In the genomic region with DNA sequence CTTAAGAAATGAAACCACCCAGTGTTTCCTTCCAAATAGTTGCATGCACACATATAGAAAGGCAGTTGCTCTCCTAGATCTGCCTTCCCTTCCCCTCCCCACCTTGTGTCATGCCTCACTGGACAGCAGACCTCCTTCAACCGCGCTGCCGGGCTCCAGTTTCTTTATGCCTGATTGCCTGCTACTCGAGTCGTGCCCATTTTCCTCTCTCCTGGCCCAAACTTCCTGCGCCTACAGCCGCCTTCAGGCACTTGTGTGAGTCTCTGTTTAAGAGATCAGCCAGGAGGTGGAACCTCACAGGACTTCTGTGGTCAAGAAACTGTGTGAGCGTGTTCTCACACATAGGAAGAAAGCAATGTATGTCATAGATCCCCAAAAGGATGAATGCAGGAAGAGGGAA, we compare ENCODE assay signal across 9 cellular contexts. TPM values are rescaled to one million over a fixed set of nuclear protein-coding genes. Genes with fewer than 3 reads are reported as not detected.
A peak's percentile ranks its signal among the peaks of the same experiment; 100 is the strongest.
DNase-seq lines count a peak whose midpoint lies in the region; ATAC-seq, FAIRE-seq and TF ChIP-seq lines count a peak whose summit lies in the region.
"Had no signal": no experiment of that assay in that cellular context is flagged by ENCODE, and none has a peak within 500 bp of the region (broad histone marks: within the 10 kb centered on the region; RNA-seq: fewer than 3 reads in every experiment).

No MANE protein-coding gene starts in this region.

- H3K27ac Mint-ChIP-seq in activated CD8-positive, alpha-beta T cell treated with anti-CD3 and anti-CD28 coated beads for 36 hours = no peak overlapping the region

- H3K4me1 Mint-ChIP-seq in activated CD8-positive, alpha-beta T cell treated with anti-CD3 and anti-CD28 coated beads for 36 hours (ENCODE audit: low read depth) = peaks cover 13% of the 10 kb centered on the region

- H3K27ac ChIP-seq in HepG2 (ENCODE audit: extremely low read length, insufficient read depth, low read length) (no peak overlapping the region), right lobe of liver (no peak overlapping the region)
- H3K27ac ChIP-seq: cardiac muscle cell had no signal

- H3K36me3 ChIP-seq in HepG2 (replicated peaks in 1 of 2; ENCODE audit: control insufficient read depth in 1 of 2, insufficient read depth in 2 of 2, low read length in 2 of 2) (no peaks in the 10 kb centered on the region), right lobe of liver (no peaks in the 10 kb centered on the region)
- H3K36me3 ChIP-seq: cardiac muscle cell had no signal

- in situ Hi-C loops in HepG2 (cut with HindIII; ENCODE audit: extremely low pct_ligation_motif_present, low pct_unique_long_range_greater_than_20kb) = no loop called here

- no TSS peak for BruUV-seq in HepG2 (replicated peaks; lab: Mats Ljungman, UMichigan)

- no peaks in the 10 kb centered on the region for H3K36me3 Mint-ChIP-seq in activated CD8-positive, alpha-beta T cell treated with anti-CD3 and anti-CD28 coated beads for 36 hours (ENCODE audit: low read depth)

- H3K4me1 ChIP-seq in HepG2 (ENCODE audit: insufficient read depth, low read length) (peaks cover 19% of the 10 kb centered on the region), right lobe of liver (no peaks in the 10 kb centered on the region)

- TF ChIP-seq CTCF in HepG2 (CRISPR knock-in tag; IDR thresholded peaks at IDR 0.05) (no peak), right lobe of liver (IDR thresholded peaks at IDR 0.05) (no peak)
- TF ChIP-seq CTCF in activated CD8-positive, alpha-beta T cell treated with anti-CD3 and anti-CD28 coated beads for 36 hours (IDR thresholded peaks at IDR 0.05) = no peak

- peak overlapping the region; percentile 93 for H3K4me2 ChIP-seq in HepG2 (ENCODE audit: low read depth, low read length)

- intact Hi-C loops in HepG2 (cut with micrococcal nuclease; ENCODE audit: unreplicated experiment) (no loop called here), right lobe of liver (cut with DNase I) (no loop called here)
- intact Hi-C loops in activated CD8-positive, alpha-beta T cell treated with anti-CD3 and anti-CD28 coated beads for 36 hours (cut with micrococcal nuclease) = no loop called here

- FAIRE-seq in HepG2 (lab: Jason Lieb, UNC) = no peak

- H3K79me2 ChIP-seq in HepG2 (ENCODE audit: insufficient read depth, low read length) = no peaks in the 10 kb centered on the region

- no peak overlapping the region for H3K9ac ChIP-seq in HepG2 (ENCODE audit: insufficient read depth, low read depth, low read length)

- CTCF ChIA-PET in HepG2 (lab: Yijun Ruan, JAX; ENCODE audit: low intra/inter-chr PET ratio, low total read pairs) = no interaction called here
- CTCF ChIA-PET in activated CD8-positive, alpha-beta T cell treated with anti-CD3 and anti-CD28 coated beads for 36 hours (lab: Charles Lee) = interaction anchor here (0.9 to 2.7 kb wide), 11 partner anchors 10 to 551 kb away, joined by 3 to 23 read pairs (median 5); no protein-coding TSS in a partner anchor

- peaks cover 1 to 9% of the 10 kb centered on the region in 2 experiments; a peak in 3 of 5 replicates for H3K27me3 ChIP-seq in HepG2 (ENCODE audit: control insufficient read depth in 1 of 2, insufficient read depth in 2 of 2, low read length in 2 of 2)
- no peaks in the 10 kb centered on the region for H3K27me3 ChIP-seq in right lobe of liver

- TF ChIP-seq EP300 in HepG2 (IDR thresholded peaks at IDR 0.05; ENCODE audit: low read depth in 2 of 2, low read length in 2 of 2) = no peak
- TF ChIP-seq EP300 in HepG2 (CRISPR knock-in tag; IDR thresholded peaks at IDR 0.05; ENCODE audit: borderline replicate concordance) = no peak

- no peak overlapping the region for H2AFZ ChIP-seq in HepG2 (ENCODE audit: low read length)

- no peaks in the 10 kb centered on the region for H3K9me3 Mint-ChIP-seq in activated CD8-positive, alpha-beta T cell treated with anti-CD3 and anti-CD28 coated beads for 36 hours

- POLR2A ChIA-PET in HepG2 (lab: Yijun Ruan, JAX) = no interaction called here
- POLR2A ChIA-PET in activated CD8-positive, alpha-beta T cell treated with anti-CD3 and anti-CD28 coated beads for 36 hours (lab: Charles Lee) = no interaction called here

- peak overlapping the region; percentile 73 for H3K4me3 Mint-ChIP-seq in activated CD8-positive, alpha-beta T cell treated with anti-CD3 and anti-CD28 coated beads for 36 hours

- DNase-seq in HepG2 (ENCODE audit: low spot score) (no peak), right lobe of liver (no peak), left kidney (ENCODE audit: low read depth, low spot score) (peak; percentile 95), UCSD-AML1 (lab: John Stamatoyannopoulos, UW; ENCODE audit: unreplicated experiment) (no peak), pons (ENCODE audit: low spot score) (no peak)
- no peak for DNase-seq in activated CD8-positive, alpha-beta T cell treated with anti-CD3 and anti-CD28 coated beads for 36 hours

- H4K20me1 ChIP-seq in HepG2 (ENCODE audit: insufficient read depth, low read length) = no peaks in the 10 kb centered on the region

- WGBS in HepG2 (ENCODE audit: low lambda C conversion rate) = 64% methylated on average over 8 of the region's 8 CpGs
- 62% methylated on average over 8 of the region's 8 CpGs for WGBS in right lobe of liver (ENCODE audit: insufficient coverage, low coverage, low lambda C conversion rate, missing lambda C conversion rate)

- ATAC-seq in HepG2 = no peak
- no peak for ATAC-seq in right lobe of liver
- no peak for ATAC-seq in activated CD8-positive, alpha-beta T cell treated with anti-CD3 and anti-CD28 coated beads for 36 hours
- no peak for ATAC-seq in GM18498 (IDR thresholded peaks at IDR 0.05; ENCODE audit: unreplicated experiment)
- ATAC-seq in HG03159 (IDR thresholded peaks at IDR 0.05; ENCODE audit: unreplicated experiment) = no peak

- no peak for TF ChIP-seq POLR2A in HepG2 (IDR thresholded peaks at IDR 0.05; ENCODE audit: insufficient read depth in 1 of 2, low read depth in 2 of 2, low read length in 2 of 2)
- no peak for TF ChIP-seq POLR2A in right lobe of liver (IDR thresholded peaks at IDR 0.05)

- H3K27me3 Mint-ChIP-seq in activated CD8-positive, alpha-beta T cell treated with anti-CD3 and anti-CD28 coated beads for 36 hours = peaks cover 39% of the 10 kb centered on the region

- H3K4me3 ChIP-seq in HepG2 (replicated peaks in 1 of 3; ENCODE audit: insufficient read depth in 1 of 3, low read depth in 2 of 3, low read length in 3 of 3) (no peak overlapping the region; a peak in 1 of 6 replicates), right lobe of liver (no peak overlapping the region)

- TF ChIP-seq RAD21 in HepG2 (CRISPR knock-in tag; IDR thresholded peaks at IDR 0.05) = no peak

- no peaks in the 10 kb centered on the region for H3K9me3 ChIP-seq in HepG2 (ENCODE audit: low read length)
- no peaks in the 10 kb centered on the region for H3K9me3 ChIP-seq in right lobe of liver

RNA-seq across cellular contexts. Expression of a gene that starts 8.8 kb away (rescaled TPM):
- not detected in 2 replicates for total RNA-seq in HepG2 (2016; rRNA removed; fragmentation: Illumina TruSeq; extraction: Trizol)
- total RNA-seq in HepG2 (2016; cell fraction: cytosol; rRNA removed; fragmentation: Illumina TruSeq; extraction: Trizol; ENCODE audit: low read depth) = not detected in 2 replicates
- not detected in 2 replicates for total RNA-seq in HepG2 (2016; cell fraction: insoluble cytoplasmic fraction; rRNA removed; fragmentation: Illumina TruSeq; extraction: Trizol)
- not detected in 2 replicates for total RNA-seq in HepG2 (2016; cell fraction: membrane; rRNA removed; fragmentation: Illumina TruSeq; extraction: Trizol)
- total RNA-seq in HepG2 (2016; cell fraction: nucleus; rRNA removed; fragmentation: Illumina TruSeq; extraction: Trizol) = not detected in 2 replicates
- polyA plus RNA-seq in HepG2 (2011; rRNA removed) = not detected in 2 replicates
- polyA plus RNA-seq in HepG2 (2011; cell fraction: cytosol; rRNA removed) = not detected in 2 replicates
- polyA plus RNA-seq in HepG2 (2011; cell fraction: nucleus; rRNA removed) = not detected in 2 replicates
- 0.13 and 0.62 TPM in 2 replicates for polyA plus RNA-seq in HepG2 (2012)
- polyA plus RNA-seq in HepG2 (2016; cell fraction: cytosol; fragmentation: Illumina TruSeq; extraction: Trizol; ENCODE audit: low read depth) = not detected in 2 replicates
- polyA plus RNA-seq in HepG2 (2016; cell fraction: insoluble cytoplasmic fraction; fragmentation: Illumina TruSeq; extraction: Trizol; ENCODE audit: low read depth) = not detected in 2 replicates
- polyA plus RNA-seq in HepG2 (2016; cell fraction: membrane; fragmentation: Illumina TruSeq; extraction: Trizol; ENCODE audit: low read depth) = not detected in 2 replicates
- polyA plus RNA-seq in HepG2 (2016; cell fraction: nucleus; fragmentation: Illumina TruSeq; extraction: Trizol; ENCODE audit: insufficient read depth, low read depth) = not detected in 2 replicates
- not detected in 2 replicates for polyA minus RNA-seq in HepG2 (2011; rRNA and poly(A)+ RNA removed; ENCODE audit: low replicate concordance)
- not detected in 2 replicates for polyA minus RNA-seq in HepG2 (2011; cell fraction: cytosol; rRNA and poly(A)+ RNA removed)
- not detected in 2 replicates for polyA minus RNA-seq in HepG2 (2011; cell fraction: nucleus; rRNA and poly(A)+ RNA removed)
- total RNA-seq in right lobe of liver = 1 to 10 TPM in 3 of 6 experiments, under 1 TPM in 3; 0.33 to 3.6 (median 1.6) TPM
- total RNA-seq in activated CD8-positive, alpha-beta T cell treated with anti-CD3 and anti-CD28 coated beads for 36 hours = not detected
- total RNA-seq: cardiac muscle cell had no signal
- polyA plus RNA-seq: cardiac muscle cell had no signal

RNA-seq across cellular contexts. Expression of a gene that starts 49.0 kb away (rescaled TPM):
- total RNA-seq in HepG2 (2016; rRNA removed; fragmentation: Illumina TruSeq; extraction: Trizol) (41.1 and 42.6 TPM in 2 replicates), right lobe of liver (100 to 1,000 TPM in 3 of 6 experiments, 10 to 100 TPM in 3; 67.8 to 269 (median 149) TPM)
- total RNA-seq in HepG2 (2016; cell fraction: cytosol; rRNA removed; fragmentation: Illumina TruSeq; extraction: Trizol; ENCODE audit: low read depth) = 13.1 and 13.7 TPM in 2 replicates
- total RNA-seq in HepG2 (2016; cell fraction: insoluble cytoplasmic fraction; rRNA removed; fragmentation: Illumina TruSeq; extraction: Trizol) = 39.0 and 39.8 TPM in 2 replicates
- 18.6 and 20.4 TPM in 2 replicates for total RNA-seq in HepG2 (2016; cell fraction: membrane; rRNA removed; fragmentation: Illumina TruSeq; extraction: Trizol)
- 48.2 and 48.3 TPM in 2 replicates for total RNA-seq in HepG2 (2016; cell fraction: nucleus; rRNA removed; fragmentation: Illumina TruSeq; extraction: Trizol)
- 98.5 and 105 TPM in 2 replicates for polyA plus RNA-seq in HepG2 (2011; rRNA removed)
- polyA plus RNA-seq in HepG2 (2011; cell fraction: cytosol; rRNA removed) = 49.0 and 60.3 TPM in 2 replicates
- polyA plus RNA-seq in HepG2 (2011; cell fraction: nucleus; rRNA removed) = 306 and 373 TPM in 2 replicates
- 29.8 and 60.1 TPM in 2 replicates for polyA plus RNA-seq in HepG2 (2012)
- polyA plus RNA-seq in HepG2 (2016; cell fraction: cytosol; fragmentation: Illumina TruSeq; extraction: Trizol; ENCODE audit: low read depth) = 12.5 and 13.1 TPM in 2 replicates
- 50.0 and 58.0 TPM in 2 replicates for polyA plus RNA-seq in HepG2 (2016; cell fraction: insoluble cytoplasmic fraction; fragmentation: Illumina TruSeq; extraction: Trizol; ENCODE audit: low read depth)
- polyA plus RNA-seq in HepG2 (2016; cell fraction: membrane; fragmentation: Illumina TruSeq; extraction: Trizol; ENCODE audit: low read depth) = 16.6 and 17.1 TPM in 2 replicates
- 86.5 and 86.8 TPM in 2 replicates for polyA plus RNA-seq in HepG2 (2016; cell fraction: nucleus; fragmentation: Illumina TruSeq; extraction: Trizol; ENCODE audit: insufficient read depth, low read depth)
- 95.4 TPM in 1 of 2 replicates, not detected in the other for polyA minus RNA-seq in HepG2 (2011; rRNA and poly(A)+ RNA removed; ENCODE audit: low replicate concordance)
- polyA minus RNA-seq in HepG2 (2011; cell fraction: cytosol; rRNA and poly(A)+ RNA removed) = 23.3 and 26.9 TPM in 2 replicates
- polyA minus RNA-seq in HepG2 (2011; cell fraction: nucleus; rRNA and poly(A)+ RNA removed) = 86.3 and 110 TPM in 2 replicates
- total RNA-seq in activated CD8-positive, alpha-beta T cell treated with anti-CD3 and anti-CD28 coated beads for 36 hours = not detected

Comparison
In these comparisons a context has a peak if more than half of its experiments do, and no peak if none do; other contexts are left out.
1. RNA of a gene that starts 49.0 kb away (total RNA-seq): 67.8 to 269 TPM in right lobe of liver and 13.1 to 48.3 TPM in HepG2; not detected in activated CD8-positive, alpha-beta T cell treated with anti-CD3 and anti-CD28 coated beads for 36 hours; every median in the first group is over 10 times any median in the second.